In the genomic region with DNA sequence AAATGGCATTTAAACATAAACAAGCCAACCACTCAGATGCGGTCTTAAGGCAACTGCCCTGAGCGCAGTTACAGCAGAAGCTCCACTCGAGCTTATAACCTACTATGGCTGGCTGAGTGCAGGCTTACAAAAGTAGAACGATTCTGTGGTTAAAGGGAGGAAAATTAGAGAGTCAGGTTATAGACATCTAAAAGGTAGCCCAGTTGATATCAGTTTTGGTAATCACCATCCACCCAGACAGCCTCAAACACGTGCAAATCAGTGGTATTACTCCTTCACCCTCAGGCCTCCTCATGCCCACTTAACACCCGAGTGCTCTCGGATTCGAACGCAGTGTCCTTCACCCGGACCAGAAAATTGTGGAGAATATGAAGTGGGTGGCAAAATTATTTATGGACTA, we compare ENCODE assay signal across 12 cellular contexts. TPM values are rescaled to one million over a fixed set of nuclear protein-coding genes. Genes with fewer than 3 reads are reported as not detected.
DNase-seq lines count a peak whose midpoint lies in the region; ATAC-seq, FAIRE-seq and TF ChIP-seq lines count a peak whose summit lies in the region.
"Had no signal": no experiment of that assay in that cellular context is flagged by ENCODE, and none has a peak within 500 bp of the region (broad histone marks: within the 10 kb centered on the region; RNA-seq: fewer than 3 reads in every experiment).

No MANE protein-coding gene starts in this region.

- H3K36me3 ChIP-seq in lower lobe of right lung (no peaks in the 10 kb centered on the region), body of pancreas (replicated peaks in 1 of 2; ENCODE audit: insufficient read depth in 1 of 2, low read depth in 2 of 2) (no peaks in the 10 kb centered on the region), heart right ventricle (no peaks in the 10 kb centered on the region)
- H3K36me3 ChIP-seq: BE2C, ovary had no signal

- ATAC-seq in lower lobe of right lung (no peak), HG03045 (IDR thresholded peaks at IDR 0.05; ENCODE audit: unreplicated experiment) (no peak), body of pancreas (no peak), heart right ventricle (no peak)

- H3K4me1 ChIP-seq in lower lobe of right lung = peaks cover 19% of the 10 kb centered on the region
- peaks cover 30% of the 10 kb centered on the region for H3K4me1 ChIP-seq in body of pancreas
- H3K4me1 ChIP-seq in heart right ventricle = peaks cover 3 to 29% (median 21%) of the 10 kb centered on the region in 9 donors
- H3K4me1 ChIP-seq: BE2C had no signal

- FAIRE-seq in urothelium cell line (lab: Jason Lieb, UNC) = no peak
- FAIRE-seq: islet of Langerhans had no signal

- intact Hi-C loops in activated T-helper 2 cell treated with anti-CD3 and anti-CD28 coated beads, Interferon-gamma antibody, Interleukin-2, Interleukin-4, amounts not matched to agents 10 μg/mL and 5 μg/mL and 100 μg/mL, durations not matched to agents 14 hours and 24 hours and 36 hours (cut with micrococcal nuclease) = loop anchor here (1.0 to 5.0 kb wide), 4 partner anchors 8 to 457 kb away; a partner anchor contains a TSS
- intact Hi-C loops in lower lobe of right lung (cut with DNase I) = no loop called here
- intact Hi-C loops in body of pancreas (cut with DNase I) = no loop called here
- intact Hi-C loops in heart right ventricle (cut with DNase I) = loop anchor here in 1 of 10 donors (10.0 kb wide), 1 partner anchor 399 kb away; no protein-coding TSS in a partner anchor

- H3K27ac ChIP-seq in lower lobe of right lung (no peak overlapping the region), body of pancreas (no peak overlapping the region), heart right ventricle (peak overlapping the region in 1 of 10 donors; percentile 38)
- H3K27ac ChIP-seq: ovary had no signal

- H3K27ac Mint-ChIP-seq in activated T-helper 2 cell treated with anti-CD3 and anti-CD28 coated beads, Interferon-gamma antibody, Interleukin-2, Interleukin-4, amounts not matched to agents 10 μg/mL and 5 μg/mL and 100 μg/mL, durations not matched to agents 14 hours and 24 hours and 36 hours = peak overlapping the region; percentile 89

- H3K4me3 Mint-ChIP-seq in activated T-helper 2 cell treated with anti-CD3 and anti-CD28 coated beads, Interferon-gamma antibody, Interleukin-2, Interleukin-4, amounts not matched to agents 10 μg/mL and 5 μg/mL and 100 μg/mL, durations not matched to agents 14 hours and 24 hours and 36 hours (ENCODE audit: low read depth) = peak overlapping the region; percentile 97

- H3K36me3 Mint-ChIP-seq in activated T-helper 2 cell treated with anti-CD3 and anti-CD28 coated beads, Interferon-gamma antibody, Interleukin-2, Interleukin-4, amounts not matched to agents 10 μg/mL and 5 μg/mL and 100 μg/mL, durations not matched to agents 14 hours and 24 hours and 36 hours (ENCODE audit: low read depth) = peaks cover 35% of the 10 kb centered on the region

- H3K27me3 ChIP-seq in lower lobe of right lung (ENCODE audit: low read depth) (peaks cover 61% of the 10 kb centered on the region), body of pancreas (peaks cover 0 to 32% of the 10 kb centered on the region in 2 donors), heart right ventricle (peaks cover 5 to 99% (median 91%) of the 10 kb centered on the region in 7 donors)
- H3K27me3 ChIP-seq: ovary had no signal

- H3K9me3 Mint-ChIP-seq in activated T-helper 2 cell treated with anti-CD3 and anti-CD28 coated beads, Interferon-gamma antibody, Interleukin-2, Interleukin-4, amounts not matched to agents 10 μg/mL and 5 μg/mL and 100 μg/mL, durations not matched to agents 14 hours and 24 hours and 36 hours = no peaks in the 10 kb centered on the region

- H3K4me3 ChIP-seq in lower lobe of right lung (peak overlapping the region; percentile 65), body of pancreas (no peak overlapping the region), heart right ventricle (peak overlapping the region in 1 of 10 donors; percentile 60)
- H3K4me3 ChIP-seq: ovary had no signal

- TF ChIP-seq CTCF in lower lobe of right lung (IDR thresholded peaks at IDR 0.05) (no peak), body of pancreas (IDR thresholded peaks at IDR 0.05) (no peak), heart right ventricle (IDR thresholded peaks at IDR 0.05) (no peak)

- TF ChIP-seq POLR2A in body of pancreas (IDR thresholded peaks at IDR 0.05) = no peak

- 53 to 57% methylated on average over 10 of the region's 10 CpGs for WGBS in body of pancreas, 2 donors
- WGBS in heart right ventricle, 2 donors = 80 to 84% methylated on average over 10 of the region's 10 CpGs

- peaks cover 53% of the 10 kb centered on the region for H3K4me1 Mint-ChIP-seq in activated T-helper 2 cell treated with anti-CD3 and anti-CD28 coated beads, Interferon-gamma antibody, Interleukin-2, Interleukin-4, amounts not matched to agents 10 μg/mL and 5 μg/mL and 100 μg/mL, durations not matched to agents 14 hours and 24 hours and 36 hours (ENCODE audit: low read depth)

- peak; percentile 24 for DNase-seq in stimulated activated CD4-positive, alpha-beta T cell treated with anti-CD3 and anti-CD28 coated beads, Interleukin-15, amount 100 ng/mL, for 24 hours
- no peak for DNase-seq in stimulated activated CD4-positive, alpha-beta T cell treated with anti-CD3 and anti-CD28 coated beads, Interleukin-12 subunit alpha, Interleukin-12 subunit beta, amount 100 ng/mL, for 4 hours
- DNase-seq in activated T-helper 2 cell treated with anti-CD3 and anti-CD28 coated beads, Interferon-gamma antibody, Interleukin-2, Interleukin-4, amounts not matched to agents 10 μg/mL and 5 μg/mL and 100 μg/mL, durations not matched to agents 14 hours and 24 hours and 36 hours (ENCODE audit: low spot score) = no peak
- DNase-seq in lower lobe of right lung (no peak), urothelium cell line (ENCODE audit: low spot score) (no peak), body of pancreas (no peak), heart right ventricle (no peak)
- DNase-seq: BE2C, NCI-H526 treated with DMSO at 0.1 percent for 48 hours, ovary had no signal

- H3K27me3 Mint-ChIP-seq in activated T-helper 2 cell treated with anti-CD3 and anti-CD28 coated beads, Interferon-gamma antibody, Interleukin-2, Interleukin-4, amounts not matched to agents 10 μg/mL and 5 μg/mL and 100 μg/mL, durations not matched to agents 14 hours and 24 hours and 36 hours (ENCODE audit: low read depth) = peaks cover 14% of the 10 kb centered on the region

- H3K9me3 ChIP-seq in lower lobe of right lung = no peaks in the 10 kb centered on the region
- no peaks in the 10 kb centered on the region for H3K9me3 ChIP-seq in body of pancreas
- no peaks in the 10 kb centered on the region for H3K9me3 ChIP-seq in heart right ventricle
- H3K9me3 ChIP-seq: BE2C, ovary had no signal

RNA-seq across cellular contexts. Expression of a gene that starts 3.1 kb away (rescaled TPM):
- total RNA-seq in activated T-helper 2 cell treated with anti-CD3 and anti-CD28 coated beads, Interferon-gamma antibody, Interleukin-2, Interleukin-4, amounts not matched to agents 10 μg/mL and 5 μg/mL and 100 μg/mL, durations not matched to agents 14 hours and 24 hours and 36 hours = 74.0 and 77.0 TPM in 2 replicates
- 4.3 TPM for total RNA-seq in lower lobe of right lung
- total RNA-seq in body of pancreas = 1 to 10 TPM; 1.6 to 5.6 TPM
- total RNA-seq in heart right ventricle = 1 to 10 TPM in 4 of 10 donors, under 1 TPM in 5, not detected in 1; 0.35 to 4.6 (median 0.90) TPM
- under 1 TPM; 0.22 to 0.68 TPM for polyA plus RNA-seq in heart right ventricle

Comparison
In these comparisons a context has a peak if more than half of its experiments do, and no peak if none do; other contexts are left out.
1. RNA of a gene that starts 3.1 kb away (total RNA-seq): 74.0 to 77.0 TPM in activated T-helper 2 cell treated with anti-CD3 and anti-CD28 coated beads, Interferon-gamma antibody, Interleukin-2, Interleukin-4, amounts not matched to agents 10 μg/mL and 5 μg/mL and 100 μg/mL, durations not matched to agents 14 hours and 24 hours and 36 hours; 1.6 to 5.6 TPM in body of pancreas, 4.3 TPM in lower lobe of right lung (single experiment) and 0.35 to 4.6 TPM in heart right ventricle; every median in the first group is over 10 times any median in the second.